8 cellular contexts compared by ENCODE assay signal in genomic region chr17:6374761-6375312, GRCh38.
DNase-seq lines count a peak whose midpoint lies in the region; ATAC-seq and TF ChIP-seq lines count a peak whose summit lies in the region.

No MANE protein-coding gene starts in this region.

- no peak overlapping the region for H3K14ac ChIP-seq in neuronal stem cell (ENCODE audit: low read length)

- H3K4me2 ChIP-seq in PC-3 (ENCODE audit: low read length) (peak overlapping the region; percentile 87), neuronal stem cell (ENCODE audit: insufficient read depth, low read length, poor library complexity, severe bottlenecking) (peak overlapping the region; percentile 72)

- H2BK12ac ChIP-seq in neuronal stem cell (ENCODE audit: low read length) = no peak overlapping the region

- H3K4me1 Mint-ChIP-seq in brain = peaks cover 32% of the 10 kb centered on the region

- no peak overlapping the region for H3K23ac ChIP-seq in neuronal stem cell (ENCODE audit: low read depth, low read length, poor library complexity)

- BruUV-seq in PC-3 (replicated peaks; lab: Mats Ljungman, UMichigan) = no TSS peak

- POLR2A ChIA-PET in PC-3 (lab: Charles Lee; ENCODE audit: unreplicated experiment) = interaction anchor here (0.5 kb wide), 1 partner anchor 59 kb away, joined by 6 read pairs; no protein-coding TSS in a partner anchor

- peaks cover 2% of the 10 kb centered on the region for H3K27me3 Mint-ChIP-seq in brain

- H3K27ac ChIP-seq in PC-3 (ENCODE audit: low read length) (peak overlapping the region; percentile 99), neuronal stem cell (replicated peaks; ENCODE audit: low read length) (peak overlapping the region; percentile 17)

- H3K9me2 ChIP-seq in PC-3 (replicated peaks; ENCODE audit: low read length) = no peaks in the 10 kb centered on the region

- peak; percentile 5 for DNase-seq in AG10803 (ENCODE audit: low read depth)
- peak; percentile 83 for DNase-seq in PC-3
- DNase-seq in neuronal stem cell (ENCODE audit: low spot score) = peak; percentile 52
- DNase-seq in NCI-H1105 (lab: John Stamatoyannopoulos, UW) = no peak
- no peak for DNase-seq in pons (ENCODE audit: low spot score)

- H4K91ac ChIP-seq in neuronal stem cell (ENCODE audit: low read depth, low read length, poor library complexity) = no peak overlapping the region

- no peaks in the 10 kb centered on the region for H3F3A ChIP-seq in PC-3 (ENCODE audit: low read length, unreplicated experiment)

- H3K27ac Mint-ChIP-seq in brain = peak overlapping the region in 3 of 5 experiments; percentile 75 to 82 (median 82)

- ATAC-seq in PC-3 (peak; percentile 89), HG03025 (IDR thresholded peaks at IDR 0.05; ENCODE audit: low FRiP score, unreplicated experiment) (no peak), HG03439 (IDR thresholded peaks at IDR 0.05; ENCODE audit: unreplicated experiment) (no peak)

- peaks cover 28% of the 10 kb centered on the region for H3K4me1 ChIP-seq in PC-3 (ENCODE audit: insufficient read depth, low read length)
- H3K4me1 ChIP-seq in neuronal stem cell (ENCODE audit: control insufficient read depth in 2 of 2, insufficient read depth in 1 of 2, low read depth in 1 of 2, low read length in 2 of 2) = peaks cover 18 to 27% of the 10 kb centered on the region in 2 donors

- peak overlapping the region; percentile 67 for H3K18ac ChIP-seq in neuronal stem cell (ENCODE audit: low read length)

- no peak overlapping the region for H2BK5ac ChIP-seq in neuronal stem cell (ENCODE audit: low read length)

- H3K9me3 Mint-ChIP-seq in brain = peaks cover 3 to 13% (median 4%) of the 10 kb centered on the region in 5 experiments

- intact Hi-C loops in PC-3 (cut with micrococcal nuclease) = no loop called here

- H2BK120ac ChIP-seq in neuronal stem cell (ENCODE audit: low read depth, low read length) = no peak overlapping the region

- no peaks in the 10 kb centered on the region for H4K20me1 ChIP-seq in PC-3 (ENCODE audit: low read length)

- no peak overlapping the region for H3K4ac ChIP-seq in neuronal stem cell (ENCODE audit: low read length)

- no peaks in the 10 kb centered on the region for H3K36me3 Mint-ChIP-seq in brain

- H3K79me1 ChIP-seq in neuronal stem cell (ENCODE audit: low read depth, low read length) = no peaks in the 10 kb centered on the region

- WGBS in neuronal stem cell (ENCODE audit: extremely low coverage in 2 of 2, insufficient read length in 2 of 2, insufficient replicate concordance in 1 of 2), 2 donors = no CpG with 5 or more reads among the region's 14 CpGs

- H3K27me3 ChIP-seq in PC-3 (ENCODE audit: low read length) (no peaks in the 10 kb centered on the region), neuronal stem cell (ENCODE audit: control insufficient read depth in 3 of 3, insufficient read depth in 3 of 3, low read depth in 1 of 3, low read length in 3 of 3) (no peaks in the 10 kb centered on the region)

- H3K36me3 ChIP-seq in PC-3 (ENCODE audit: low read depth, low read length) (no peaks in the 10 kb centered on the region), neuronal stem cell (replicated peaks in 1 of 2; ENCODE audit: control insufficient read depth in 2 of 2, insufficient read depth in 2 of 2, low read length in 2 of 2) (no peaks in the 10 kb centered on the region)

- peak overlapping the region in 3 of 5 experiments; percentile 69 to 83 (median 75) for H3K4me3 Mint-ChIP-seq in brain

- H4K8ac ChIP-seq in neuronal stem cell (ENCODE audit: low read depth, low read length) = no peak overlapping the region

- 0 out of 2 replicates have a peak overlapping the region, but pooled peaks have one; percentile 25 for H2AFZ ChIP-seq in PC-3 (ENCODE audit: low read length)
- peak overlapping the region; percentile 84 for H2AFZ ChIP-seq in neuronal stem cell (ENCODE audit: low read length)

- H3K9me3 ChIP-seq in PC-3 (ENCODE audit: low read length) (no peaks in the 10 kb centered on the region), neuronal stem cell (replicated peaks in 1 of 2; ENCODE audit: control insufficient read depth in 2 of 2, insufficient read depth in 1 of 2, low read depth in 1 of 2, low read length in 2 of 2) (peaks cover 4 to 14% of the 10 kb centered on the region in 2 donors)

- no peak overlapping the region for H2BK15ac ChIP-seq in neuronal stem cell (ENCODE audit: low read length)

- H3K4me3 ChIP-seq in AG10803 (ENCODE audit: low read length) = no peak overlapping the region
- peak overlapping the region; percentile 61 for H3K4me3 ChIP-seq in PC-3 (ENCODE audit: low read length)
- H3K4me3 ChIP-seq in neuronal stem cell (ENCODE audit: low read length in 2 of 2) = peak overlapping the region; percentile 44 to 66

- TF ChIP-seq CTCF in AG10803 (conservative IDR thresholded peaks at IDR 0.05; ENCODE audit: low read length) (no peak), PC-3 (conservative IDR thresholded peaks at IDR 0.05; ENCODE audit: low read depth, low read length) (no peak), brain (conservative IDR thresholded peaks at IDR 0.05) (no peak)

- H3K9ac ChIP-seq in PC-3 (ENCODE audit: low read length) = peak overlapping the region; percentile 88
- H3K9ac ChIP-seq in neuronal stem cell (ENCODE audit: low read depth, low read length, poor library complexity) = no peak overlapping the region

- no peak overlapping the region for H2AK5ac ChIP-seq in neuronal stem cell (ENCODE audit: low read depth, low read length)

- CTCF ChIA-PET in PC-3 (lab: Charles Lee) = no interaction called here

- no peaks in the 10 kb centered on the region for H3K79me2 ChIP-seq in PC-3 (ENCODE audit: low read length)

Comparison
In these comparisons a context has a peak if more than half of its experiments do, and no peak if none do; other contexts are left out.
1. DNase-seq: peak in AG10803 (single experiment), PC-3 (single experiment) and neuronal stem cell (single experiment); none in NCI-H1105 (single experiment) and pons (single experiment).